11 cellular contexts compared by ENCODE assay signal in the genomic region with DNA sequence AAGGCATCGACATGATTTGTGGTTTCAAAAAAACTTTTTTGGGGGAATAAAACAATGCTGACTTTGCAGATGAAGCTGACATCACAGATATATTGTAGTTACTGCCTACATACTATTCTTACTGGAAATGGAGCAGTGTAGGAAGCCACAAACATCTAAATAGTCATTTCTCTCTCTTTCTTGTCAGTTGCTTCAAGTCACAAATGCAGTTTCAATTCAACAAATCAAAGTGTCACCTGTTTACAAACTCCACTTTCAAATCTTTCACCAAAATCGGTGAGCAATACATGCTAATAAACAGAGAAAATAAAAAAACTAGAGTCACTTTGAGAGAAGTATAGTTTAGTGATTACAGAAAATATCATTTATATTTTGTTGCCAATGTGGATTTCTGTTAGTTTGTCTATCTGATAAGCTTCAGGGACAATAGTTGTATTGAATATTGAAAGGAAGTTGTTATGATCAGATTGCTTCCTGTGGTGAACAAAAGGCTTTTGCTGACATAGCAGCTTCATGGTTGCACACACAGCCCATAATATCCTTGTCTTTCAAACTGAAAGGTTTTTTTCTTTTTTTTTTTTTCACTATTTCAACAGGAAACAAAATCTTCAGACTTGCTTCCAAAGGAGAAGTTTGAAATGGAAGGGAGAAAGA. TPM values are rescaled to one million over a fixed set of nuclear protein-coding genes. Genes with fewer than 3 reads are reported as not detected.
A peak's percentile ranks its signal among the peaks of the same experiment; 100 is the strongest.
DNase-seq lines count a peak whose midpoint lies in the region; ATAC-seq and TF ChIP-seq lines count a peak whose summit lies in the region.
"Had no signal": no experiment of that assay in that cellular context is flagged by ENCODE, and none has a peak within 500 bp of the region (broad histone marks: within the 10 kb centered on the region; RNA-seq: fewer than 3 reads in every experiment).

No MANE protein-coding gene starts in this region.

- H3K4me3 ChIP-seq in neuronal stem cell (ENCODE audit: low read length in 2 of 2) = no peak overlapping the region

- H3K4me2 ChIP-seq in H9 (ENCODE audit: insufficient read depth, insufficient read length, low read length) = no peak overlapping the region
- no peak overlapping the region for H3K4me2 ChIP-seq in neuronal stem cell (ENCODE audit: insufficient read depth, low read length, poor library complexity, severe bottlenecking)

- H3K4ac ChIP-seq in H9 (ENCODE audit: low read depth, low read length) (no peak overlapping the region), neuronal stem cell (ENCODE audit: low read length) (no peak overlapping the region)

- H3K18ac ChIP-seq in H9 (ENCODE audit: insufficient read length, low read depth, low read length) (no peak overlapping the region), neuronal stem cell (ENCODE audit: low read length) (no peak overlapping the region)

- no peaks in the 10 kb centered on the region for H3K27me3 Mint-ChIP-seq in activated T-cell treated with anti-CD3 and anti-CD28 coated beads, Interleukin-2, amount 50 U/mL, for 72 hours (ENCODE audit: low read depth)
- H3K27me3 Mint-ChIP-seq in H9 (ENCODE audit: low read depth) = no peaks in the 10 kb centered on the region; the same call in 1 of the 2 replicates

- TF ChIP-seq CTCF in H9 (conservative IDR thresholded peaks at IDR 0.05) = no peak

- H3K23me2 ChIP-seq in H9 (ENCODE audit: insufficient read length, low read depth, low read length, poor library complexity, severe bottlenecking) = no peaks in the 10 kb centered on the region

- no peaks in the 10 kb centered on the region for H3K79me1 ChIP-seq in H9 (ENCODE audit: insufficient read depth, low read depth, low read length, poor library complexity, severe bottlenecking)
- no peaks in the 10 kb centered on the region for H3K79me1 ChIP-seq in neuronal stem cell (ENCODE audit: low read depth, low read length)

- H3K9ac ChIP-seq in H9 (ENCODE audit: extremely low read depth, insufficient read length, low read length) = no peak overlapping the region
- H3K9ac ChIP-seq in neuronal stem cell (ENCODE audit: low read depth, low read length, poor library complexity) = no peak overlapping the region

- H2BK5ac ChIP-seq in H9 (ENCODE audit: insufficient read length, low read length) (no peak overlapping the region), neuronal stem cell (ENCODE audit: low read length) (no peak overlapping the region)

- peak overlapping the region; percentile 61 for H3K27ac Mint-ChIP-seq in activated T-cell treated with anti-CD3 and anti-CD28 coated beads, Interleukin-2, amount 50 U/mL, for 72 hours
- H3K27ac Mint-ChIP-seq in H9 = peak overlapping the region; percentile 9 to 85 (median 50); a peak in 5 of 7 replicates

- H3K9me3 Mint-ChIP-seq in activated T-cell treated with anti-CD3 and anti-CD28 coated beads, Interleukin-2, amount 50 U/mL, for 72 hours = peaks cover 0 to 3% of the 10 kb centered on the region in 2 donors
- H3K9me3 Mint-ChIP-seq in H9 = peaks cover 0 to 2% of the 10 kb centered on the region in 2 experiments; a peak in 1 of 5 replicates

- H3K4me1 ChIP-seq in H9 (ENCODE audit: insufficient read depth, low read length) (no peaks in the 10 kb centered on the region; the same call in 1 of the 2 replicates), neuronal stem cell (ENCODE audit: control insufficient read depth in 2 of 2, insufficient read depth in 1 of 2, low read depth in 1 of 2, low read length in 2 of 2) (peaks cover 8 to 20% of the 10 kb centered on the region in 2 donors)

- peak; percentile 93 for ATAC-seq in activated T-cell treated with anti-CD3 and anti-CD28 coated beads, Interleukin-2, amount 50 U/mL, for 72 hours (replicated peaks in 1 of 2)
- ATAC-seq in HG03558 (IDR thresholded peaks at IDR 0.05; ENCODE audit: extremely low read depth, unreplicated experiment) = peak; percentile 89

- H2AFZ ChIP-seq in H9 (ENCODE audit: low read length) = no peak overlapping the region
- H2AFZ ChIP-seq in neuronal stem cell (ENCODE audit: low read length) = no peak overlapping the region

- H3K79me2 ChIP-seq in H9 (ENCODE audit: insufficient read depth, low read length) = no peaks in the 10 kb centered on the region

- no peak for DNase-seq in activated T-cell treated with anti-CD3 and anti-CD28 coated beads, Interleukin-2, amount 50 U/mL, for 72 hours
- DNase-seq in activated T-cell treated with anti-CD3 and anti-CD28 coated beads, Interleukin-2, amount 50 U/mL, for 1 hour = no peak
- DNase-seq in H9 (no peak), neuronal stem cell (ENCODE audit: low spot score) (no peak), H4 (ENCODE audit: low spot score) (no peak), cortex of kidney (lab: John Stamatoyannopoulos, UW) (no peak), NCI-H345 treated with DMSO at 0.1 percent for 48 hours (lab: John Stamatoyannopoulos, UW; ENCODE audit: unreplicated experiment) (no peak)
- DNase-seq: activated CD4-positive, alpha-beta T cell treated with anti-CD3 and anti-CD28 coated beads, Interleukin-2, amount 50 U/mL, for 48 hours; effector CD8-positive, alpha-beta T cell had no signal

- H3K56ac ChIP-seq in H9 (ENCODE audit: insufficient read length, low read depth, low read length) = no peak overlapping the region

- H3K4me1 Mint-ChIP-seq in activated T-cell treated with anti-CD3 and anti-CD28 coated beads, Interleukin-2, amount 50 U/mL, for 72 hours (ENCODE audit: low read depth) = peaks cover 23% of the 10 kb centered on the region
- H3K4me1 Mint-ChIP-seq in H9 = peaks cover 14 to 32% of the 10 kb centered on the region in 2 experiments

- no peaks in the 10 kb centered on the region for H3K27me3 ChIP-seq in H9 (ENCODE audit: insufficient read depth, low read length)
- H3K27me3 ChIP-seq in neuronal stem cell (ENCODE audit: control insufficient read depth in 3 of 3, insufficient read depth in 3 of 3, low read depth in 1 of 3, low read length in 3 of 3) = no peaks in the 10 kb centered on the region

- H4K91ac ChIP-seq in H9 (ENCODE audit: insufficient read length, low read depth, low read length) = no peak overlapping the region
- H4K91ac ChIP-seq in neuronal stem cell (ENCODE audit: low read depth, low read length, poor library complexity) = no peak overlapping the region

- no peak overlapping the region for H2BK15ac ChIP-seq in H9 (ENCODE audit: low read depth, low read length)
- no peak overlapping the region for H2BK15ac ChIP-seq in neuronal stem cell (ENCODE audit: low read length)

- H4K20me1 ChIP-seq in H9 (ENCODE audit: control insufficient read depth, insufficient read depth, insufficient read length) = no peaks in the 10 kb centered on the region

- H3K23ac ChIP-seq in H9 (ENCODE audit: insufficient read length, low read depth, low read length) = no peak overlapping the region
- no peak overlapping the region for H3K23ac ChIP-seq in neuronal stem cell (ENCODE audit: low read depth, low read length, poor library complexity)

- H2BK20ac ChIP-seq in H9 (ENCODE audit: low read depth, low read length, poor library complexity, severe bottlenecking) = no peak overlapping the region

- H3K27ac ChIP-seq in H9 (ENCODE audit: insufficient read length, low read depth, low read length) (no peak overlapping the region), neuronal stem cell (replicated peaks; ENCODE audit: low read length) (peak overlapping the region; percentile 77)
- H3K27ac ChIP-seq: HL-60 had no signal

- H4K8ac ChIP-seq in H9 (replicated peaks; ENCODE audit: insufficient read length, low read depth, low read length) (no peak overlapping the region), neuronal stem cell (ENCODE audit: low read depth, low read length) (no peak overlapping the region)

- H4K5ac ChIP-seq in H9 (ENCODE audit: insufficient read length, low read depth, low read length) = no peak overlapping the region

- no peak overlapping the region for H3K14ac ChIP-seq in H9 (ENCODE audit: insufficient read depth, low read length)
- H3K14ac ChIP-seq in neuronal stem cell (ENCODE audit: low read length) = no peak overlapping the region

- H2BK120ac ChIP-seq in H9 (ENCODE audit: low read depth, low read length, poor library complexity, severe bottlenecking) (no peak overlapping the region), neuronal stem cell (ENCODE audit: low read depth, low read length) (no peak overlapping the region)

- H3K36me3 Mint-ChIP-seq in activated T-cell treated with anti-CD3 and anti-CD28 coated beads, Interleukin-2, amount 50 U/mL, for 72 hours (ENCODE audit: insufficient read depth in 2 of 2) = peaks cover 0 to 5% of the 10 kb centered on the region in 2 donors
- peaks cover 0 to 10% (median 0%) of the 10 kb centered on the region in 3 experiments; a peak in 3 of 7 replicates for H3K36me3 Mint-ChIP-seq in H9 (ENCODE audit: insufficient read depth in 1 of 3, low read depth in 3 of 3)

- peak overlapping the region; percentile 50 to 70 for H3K4me3 Mint-ChIP-seq in activated T-cell treated with anti-CD3 and anti-CD28 coated beads, Interleukin-2, amount 50 U/mL, for 72 hours
- H3K4me3 Mint-ChIP-seq in H9 = no peak overlapping the region

- no peak overlapping the region for H2AK5ac ChIP-seq in H9 (ENCODE audit: insufficient read length, low read length)
- no peak overlapping the region for H2AK5ac ChIP-seq in neuronal stem cell (ENCODE audit: low read depth, low read length)

- H3T11ph ChIP-seq in H9 (ENCODE audit: low read length) = no peak overlapping the region

- H3K36me3 ChIP-seq in neuronal stem cell (replicated peaks in 1 of 2; ENCODE audit: control insufficient read depth in 2 of 2, insufficient read depth in 2 of 2, low read length in 2 of 2) = peaks cover 0 to 5% of the 10 kb centered on the region in 2 donors

- no CpG with 5 or more reads among the region's 2 CpGs for WGBS in H9 (ENCODE audit: extremely low coverage, insufficient read length, low lambda C conversion rate)
- no CpG with 5 or more reads among the region's 2 CpGs for WGBS in neuronal stem cell (ENCODE audit: extremely low coverage in 2 of 2, insufficient read length in 2 of 2, insufficient replicate concordance in 1 of 2), 2 donors

- H3K9me3 ChIP-seq in H9 (ENCODE audit: control insufficient read depth, low read depth, low read length) (no peaks in the 10 kb centered on the region), neuronal stem cell (replicated peaks in 1 of 2; ENCODE audit: control insufficient read depth in 2 of 2, insufficient read depth in 1 of 2, low read depth in 1 of 2, low read length in 2 of 2) (no peaks in the 10 kb centered on the region)

- no peak overlapping the region for H2BK12ac ChIP-seq in H9 (ENCODE audit: insufficient read length, low read depth, low read length)
- no peak overlapping the region for H2BK12ac ChIP-seq in neuronal stem cell (ENCODE audit: low read length)

RNA-seq across cellular contexts. Expression of gene PTPN13, which starts 49.7 kb away (rescaled TPM):
- total RNA-seq in activated T-cell treated with anti-CD3 and anti-CD28 coated beads, Interleukin-2, amount 50 U/mL, for 72 hours = 1 to 10 TPM; 2.4 to 7.8 TPM
- 32.7 and 34.9 TPM in 2 replicates for total RNA-seq in H9 (2021)
- polyA plus RNA-seq in neuronal stem cell (2013, experiment 1 of 2) = 50.7 TPM
- polyA plus RNA-seq in neuronal stem cell (2013, experiment 2 of 2) = 50.5 TPM
- 34.2 and 45.6 TPM in 2 replicates for total RNA-seq in H4 (2014; rRNA removed; shearing (Covaris generic))

Comparison
In these comparisons a context has a peak if more than half of its experiments do, and no peak if none do; other contexts are left out.
1. H3K4me3 Mint-ChIP-seq: peak in activated T-cell treated with anti-CD3 and anti-CD28 coated beads, Interleukin-2, amount 50 U/mL, for 72 hours (2 of 2); none in H9 (0 of 2).